ENCODE assay signal across 8 cellular contexts in genomic region chr5:5497132-5497748, GRCh38.
DNase-seq lines count a peak whose midpoint lies in the region; ATAC-seq and TF ChIP-seq lines count a peak whose summit lies in the region.

No MANE protein-coding gene starts in this region.

- H3K4me3 ChIP-seq in Caco-2 (ENCODE audit: low read depth, low read length) (no peak overlapping the region), Loucy (ENCODE audit: low read length, poor library complexity, severe bottlenecking) (no peak overlapping the region)

- POLR2A ChIA-PET in Caco-2 (lab: Charles Lee) = no interaction called here

- peak; percentile 56 to 82 for TF ChIP-seq CTCF in Caco-2 (IDR thresholded peaks at IDR 0.05; ENCODE audit: insufficient read depth in 1 of 2, low read depth in 1 of 2, low read length in 1 of 2, severe bottlenecking in 1 of 2, unreplicated experiment in 1 of 2)
- peak; percentile 84 for TF ChIP-seq CTCF in Loucy (conservative IDR thresholded peaks at IDR 0.05; ENCODE audit: low read length)

- no peaks in the 10 kb centered on the region for H3K36me3 ChIP-seq in Caco-2 (ENCODE audit: control insufficient read depth, insufficient read depth, low read length)
- H3K36me3 ChIP-seq in Loucy (ENCODE audit: insufficient read depth, low read length) = no peaks in the 10 kb centered on the region

- no peak overlapping the region for H3K4me3 Mint-ChIP-seq in Caco-2 (ENCODE audit: unreplicated experiment)

- intact Hi-C loops in Caco-2 (cut with micrococcal nuclease; ENCODE audit: unreplicated experiment) = loop anchor here (10.0 kb wide), 2 partner anchors 218 to 778 kb away; no protein-coding TSS in a partner anchor

- no peaks in the 10 kb centered on the region for H3K9me2 ChIP-seq in Loucy (replicated peaks; ENCODE audit: low read depth, low read length)

- CTCF ChIA-PET in Caco-2 (lab: Charles Lee) = interaction anchor here (0.7 kb wide), 1 partner anchor 76 kb away, joined by 3 read pairs; no protein-coding TSS in a partner anchor

- H3K4me1 ChIP-seq in Caco-2 (no peaks in the 10 kb centered on the region), Loucy (ENCODE audit: insufficient read depth, low read length, poor library complexity, severe bottlenecking) (no peaks in the 10 kb centered on the region)

- no peaks in the 10 kb centered on the region for H3K9me3 Mint-ChIP-seq in Caco-2 (ENCODE audit: unreplicated experiment)

- no peaks in the 10 kb centered on the region for H3F3A ChIP-seq in Loucy (ENCODE audit: low read depth)

- H3K27me3 ChIP-seq in Caco-2 (replicated peaks; ENCODE audit: control insufficient read depth, insufficient read depth, low read length) = no peaks in the 10 kb centered on the region
- no peaks in the 10 kb centered on the region for H3K27me3 ChIP-seq in Loucy (ENCODE audit: insufficient read depth, low read length, poor library complexity, severe bottlenecking)

- H3K36me3 Mint-ChIP-seq in Caco-2 (ENCODE audit: insufficient read depth, unreplicated experiment) = no peaks in the 10 kb centered on the region

- H4K20me1 ChIP-seq in Loucy (ENCODE audit: insufficient read depth, low read length, poor library complexity, severe bottlenecking) = no peaks in the 10 kb centered on the region

- no peaks in the 10 kb centered on the region for H3K79me2 ChIP-seq in Loucy (ENCODE audit: insufficient read depth, low read length)

- H3K27me3 Mint-ChIP-seq in Caco-2 (ENCODE audit: insufficient read depth, unreplicated experiment) = peaks cover 6% of the 10 kb centered on the region

- no TSS peak for BruUV-seq in Caco-2 (replicated peaks; lab: Mats Ljungman, UMichigan)

- H3K9ac ChIP-seq in Loucy (ENCODE audit: low read depth, low read length, poor library complexity, severe bottlenecking) = no peak overlapping the region

- H3K4me1 Mint-ChIP-seq in Caco-2 (ENCODE audit: low read depth, unreplicated experiment) = no peaks in the 10 kb centered on the region

- H3K4me2 ChIP-seq in Loucy (ENCODE audit: low read depth, low read length, poor library complexity, severe bottlenecking) = no peak overlapping the region

- peak overlapping the region; percentile 54; the same call in 1 of the 2 replicates for H2AFZ ChIP-seq in Loucy (ENCODE audit: low read length)

- no peak overlapping the region for H3K27ac Mint-ChIP-seq in Caco-2 (ENCODE audit: unreplicated experiment)

- DNase-seq in Caco-2 (peak in 1 of 2 experiments; percentile 49), RKO (ENCODE audit: low spot score) (peak; percentile 61), dermis blood vessel endothelial cell (peak; percentile 67), lung microvascular endothelial cell (ENCODE audit: low read depth in 2 of 2) (peak; percentile 62 to 63), activated gamma-delta T cell (lab: John Stamatoyannopoulos, UW) (no peak)

- ATAC-seq in GM19351 (IDR thresholded peaks at IDR 0.05; ENCODE audit: unreplicated experiment) = peak; percentile 54
- ATAC-seq in GM21390 (IDR thresholded peaks at IDR 0.05; ENCODE audit: unreplicated experiment) = no peak

- no peaks in the 10 kb centered on the region for H3K9me3 ChIP-seq in Caco-2
- H3K9me3 ChIP-seq in Loucy (ENCODE audit: insufficient read depth, low read depth, low read length) = no peaks in the 10 kb centered on the region
